In genomic region chr6:3916211-3916610, GRCh38 we compare ENCODE assay signal across 28 cellular contexts.
DNase-seq lines count a peak whose midpoint lies in the region; ATAC-seq and TF ChIP-seq lines count a peak whose summit lies in the region.
"Had no signal": no experiment of that assay in that cellular context is flagged by ENCODE, and none has a peak within 500 bp of the region (broad histone marks: within the 10 kb centered on the region; RNA-seq: fewer than 3 reads in every experiment).

No MANE protein-coding gene starts in this region.

- H3K4me3 Mint-ChIP-seq in activated CD4-positive, alpha-beta T cell treated with anti-CD3 and anti-CD28 coated beads for 36 hours = no peak overlapping the region
- H3K4me3 Mint-ChIP-seq: B cell, GM23338, H9 had no signal

- no peak overlapping the region for H2AFZ ChIP-seq in Loucy (ENCODE audit: low read length)
- H2AFZ ChIP-seq: GM23338 had no signal

- peaks cover 29% of the 10 kb centered on the region for H3K4me1 Mint-ChIP-seq in activated CD4-positive, alpha-beta T cell treated with anti-CD3 and anti-CD28 coated beads for 36 hours
- H3K4me1 Mint-ChIP-seq: B cell had no signal

- H3K36me3 ChIP-seq in Loucy (ENCODE audit: insufficient read depth, low read length) = no peaks in the 10 kb centered on the region
- H3K36me3 ChIP-seq: Peyer's patch had no signal

- H3K27me3 Mint-ChIP-seq in activated CD4-positive, alpha-beta T cell treated with anti-CD3 and anti-CD28 coated beads for 36 hours = peaks cover 17% of the 10 kb centered on the region

- H3K9me3 Mint-ChIP-seq in activated CD4-positive, alpha-beta T cell treated with anti-CD3 and anti-CD28 coated beads for 36 hours (ENCODE audit: low read depth) = no peaks in the 10 kb centered on the region
- H3K9me3 Mint-ChIP-seq: CD8-positive, alpha-beta memory T cell had no signal

- H3K4me2 ChIP-seq in Loucy (ENCODE audit: low read depth, low read length, poor library complexity, severe bottlenecking) = peak overlapping the region; percentile 67
- H3K4me2 ChIP-seq: GM23338 had no signal

- peak; percentile 48 for ATAC-seq in activated CD4-positive, alpha-beta T cell treated with anti-CD3 and anti-CD28 coated beads for 36 hours
- ATAC-seq in HG03135 (IDR thresholded peaks at IDR 0.05; ENCODE audit: unreplicated experiment) = no peak
- no peak for ATAC-seq in HG03469 (IDR thresholded peaks at IDR 0.05; ENCODE audit: unreplicated experiment)
- ATAC-seq: GM12878, GM23338 had no signal

- no peaks in the 10 kb centered on the region for H4K20me1 ChIP-seq in Loucy (ENCODE audit: insufficient read depth, low read length, poor library complexity, severe bottlenecking)

- CTCF ChIA-PET in activated CD4-positive, alpha-beta T cell treated with anti-CD3 and anti-CD28 coated beads for 36 hours (lab: Charles Lee) = interaction anchor here (0.8 to 1.4 kb wide), 2 partner anchors 21 to 62 kb away, joined by 3 to 4 read pairs; no protein-coding TSS in a partner anchor

- H3K27ac Mint-ChIP-seq in activated CD4-positive, alpha-beta T cell treated with anti-CD3 and anti-CD28 coated beads for 36 hours = no peak overlapping the region
- H3K27ac Mint-ChIP-seq: B cell, GM23338 had no signal

- H3K9me3 ChIP-seq in Loucy (ENCODE audit: insufficient read depth, low read depth, low read length) = no peaks in the 10 kb centered on the region
- H3K9me3 ChIP-seq: Peyer's patch had no signal

- DNase-seq in activated CD4-positive, alpha-beta T cell treated with anti-CD3 and anti-CD28 coated beads for 36 hours = no peak
- no peak for DNase-seq in activated CD4-positive, alpha-beta T cell treated with anti-CD3 and anti-CD28 coated beads, Interleukin-2, amount 50 U/mL, for 4 hours
- DNase-seq in dermis microvascular lymphatic vessel endothelial cell (ENCODE audit: low read depth in 2 of 2) (peak; percentile 88 to 91), pulmonary artery endothelial cell (ENCODE audit: low read depth, low spot score) (peak; percentile 58), cerebellar nuclear complex (lab: John Stamatoyannopoulos, UW) (no peak)
- DNase-seq: CD8-positive, alpha-beta memory T cell; DMS 273 treated with DMSO at 0.1 percent for 48 hours; DMS79; EL; GDM1; H9; IMR-90; KG1; NCI-H1048; NCI-H1417 treated with DMSO at 0.1 percent for 48 hours; NCI-H1694 treated with DMSO at 0.1 percent for 48 hours; NCI-H2081; NCI-H226; NCI-H510A; OCI-M1; Peyer's patch; SHP77 treated with DMSO at 0.1 percent for 48 hours had no signal

- H3K27me3 ChIP-seq in Loucy (ENCODE audit: insufficient read depth, low read length, poor library complexity, severe bottlenecking) = no peaks in the 10 kb centered on the region
- H3K27me3 ChIP-seq: Peyer's patch had no signal

- no peaks in the 10 kb centered on the region for H3K79me2 ChIP-seq in Loucy (ENCODE audit: insufficient read depth, low read length)

- no peak overlapping the region for H3K9ac ChIP-seq in Loucy (ENCODE audit: low read depth, low read length, poor library complexity, severe bottlenecking)

- no peaks in the 10 kb centered on the region for H3K9me2 ChIP-seq in Loucy (replicated peaks; ENCODE audit: low read depth, low read length)

- no peaks in the 10 kb centered on the region for H3K36me3 Mint-ChIP-seq in activated CD4-positive, alpha-beta T cell treated with anti-CD3 and anti-CD28 coated beads for 36 hours (ENCODE audit: low read depth)
- H3K36me3 Mint-ChIP-seq: CD8-positive, alpha-beta memory T cell had no signal

- H3K4me3 ChIP-seq in Loucy (ENCODE audit: low read length, poor library complexity, severe bottlenecking) = no peak overlapping the region
- H3K4me3 ChIP-seq: GM12878, GM23338, Peyer's patch had no signal

- POLR2A ChIA-PET in activated CD4-positive, alpha-beta T cell treated with anti-CD3 and anti-CD28 coated beads for 36 hours (lab: Charles Lee) = no interaction called here

- TF ChIP-seq CTCF in Loucy (conservative IDR thresholded peaks at IDR 0.05; ENCODE audit: low read length) = no peak

- H3K4me1 ChIP-seq in Loucy (ENCODE audit: insufficient read depth, low read length, poor library complexity, severe bottlenecking) = peaks cover 23% of the 10 kb centered on the region

- intact Hi-C loops in activated CD4-positive, alpha-beta T cell treated with anti-CD3 and anti-CD28 coated beads for 36 hours (cut with DNase I, micrococcal nuclease) = loop anchor here in 1 of 2 experiments (5.0 kb wide), 1 partner anchor 64 kb away; no protein-coding TSS in a partner anchor

- H3F3A ChIP-seq in Loucy (ENCODE audit: low read depth) = no peaks in the 10 kb centered on the region

Comparison
In these comparisons a context has a peak if more than half of its experiments do, and no peak if none do; other contexts are left out.
1. DNase-seq: peak in dermis microvascular lymphatic vessel endothelial cell (2 of 2) and pulmonary artery endothelial cell (single experiment); none in activated CD4-positive, alpha-beta T cell treated with anti-CD3 and anti-CD28 coated beads for 36 hours (single experiment), activated CD4-positive, alpha-beta T cell treated with anti-CD3 and anti-CD28 coated beads, Interleukin-2, amount 50 U/mL, for 4 hours (0 of 2) and cerebellar nuclear complex (0 of 2).